26 cellular contexts compared by ENCODE assay signal in the genomic region with DNA sequence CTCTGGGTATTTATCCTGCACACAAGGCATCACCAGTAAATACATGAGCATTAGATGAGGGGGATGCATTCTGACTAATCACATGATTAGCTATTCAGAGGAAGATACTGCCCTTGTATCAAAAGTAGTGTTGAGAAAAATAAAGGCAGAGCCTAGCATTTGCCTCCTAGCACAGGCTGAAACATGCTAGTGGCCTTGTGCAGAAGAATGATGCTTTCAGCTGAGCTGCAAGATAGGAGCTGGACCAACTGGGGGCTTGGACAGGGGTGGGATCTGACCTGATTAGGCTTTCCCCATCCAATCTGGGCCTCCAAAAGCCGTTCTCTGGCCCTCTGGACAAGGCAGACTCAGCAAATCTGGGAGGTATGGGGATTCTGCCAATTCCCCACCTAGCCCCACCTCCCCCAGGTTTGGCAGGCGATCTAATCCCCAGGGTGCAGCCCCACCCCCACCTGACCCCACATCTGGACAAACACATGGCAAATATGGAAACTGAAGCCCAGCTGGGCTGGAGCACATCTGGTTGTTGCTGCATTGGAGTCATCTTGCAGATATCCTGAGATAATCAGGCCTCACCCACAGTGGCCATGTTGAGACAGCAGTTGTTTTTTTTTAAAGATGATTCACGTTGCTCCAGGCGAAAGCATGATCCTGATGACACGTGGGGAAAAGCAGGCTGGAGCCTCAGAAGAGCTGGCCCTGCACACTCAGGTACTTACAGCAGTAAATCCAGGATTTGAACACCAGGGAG. TPM values are rescaled to one million over a fixed set of nuclear protein-coding genes. Genes with fewer than 3 reads are reported as not detected.
DNase-seq lines count a peak whose midpoint lies in the region; ATAC-seq and TF ChIP-seq lines count a peak whose summit lies in the region.
"Had no signal": no experiment of that assay in that cellular context is flagged by ENCODE, and none has a peak within 500 bp of the region (broad histone marks: within the 10 kb centered on the region; RNA-seq: fewer than 3 reads in every experiment).

No MANE protein-coding gene starts in this region.

- no peak overlapping the region for H2AK5ac ChIP-seq in trophoblast cell (ENCODE audit: low read length)

- H3K9ac ChIP-seq in GM23248 (no peak overlapping the region), PC-3 (ENCODE audit: low read length) (no peak overlapping the region), trophoblast cell (ENCODE audit: low read length) (no peak overlapping the region), colonic mucosa (ENCODE audit: low read depth in 2 of 2, low read length in 2 of 2) (no peak overlapping the region)

- in situ Hi-C loops in GM23248 (cut with MboI) = no loop called here

- H3K27me3 ChIP-seq in GM23248 (replicated peaks; ENCODE audit: insufficient read depth) (no peaks in the 10 kb centered on the region), PC-3 (ENCODE audit: low read length) (no peaks in the 10 kb centered on the region), trophoblast cell (ENCODE audit: insufficient read depth, low read length) (no peaks in the 10 kb centered on the region), colonic mucosa (no peaks in the 10 kb centered on the region), thyroid gland (no peaks in the 10 kb centered on the region)
- H3K27me3 ChIP-seq: BE2C, pancreas, right lobe of liver, transverse colon had no signal

- 24 to 26% methylated on average over 5 of the region's 5 CpGs for WGBS in GM23248 (ENCODE audit: low coverage in 1 of 2, low lambda C conversion rate in 2 of 2, missing lambda C conversion rate in 2 of 2), 2 experiments
- no CpG with 5 or more reads among the region's 5 CpGs for WGBS in trophoblast cell (ENCODE audit: extremely low coverage, insufficient coverage, insufficient read length)
- WGBS in thyroid gland, 2 donors = 56 to 74% methylated on average over 3 to 5 of the region's 5 CpGs

- no peak overlapping the region for H3K18ac ChIP-seq in trophoblast cell (ENCODE audit: low read length)

- H2BK12ac ChIP-seq in trophoblast cell (ENCODE audit: low read length) = no peak overlapping the region

- H3K79me1 ChIP-seq in trophoblast cell (ENCODE audit: low read length) = no peaks in the 10 kb centered on the region

- CTCF ChIA-PET in PC-3 (lab: Charles Lee) = no interaction called here

- no peak overlapping the region for H3K14ac ChIP-seq in trophoblast cell (ENCODE audit: low read length)

- no peaks in the 10 kb centered on the region for H3K9me2 ChIP-seq in GM23248 (ENCODE audit: insufficient read depth)
- no peaks in the 10 kb centered on the region for H3K9me2 ChIP-seq in PC-3 (replicated peaks; ENCODE audit: low read length)

- H3K4me3 ChIP-seq in GM23248 (no peak overlapping the region), PC-3 (ENCODE audit: low read length) (no peak overlapping the region), trophoblast cell (ENCODE audit: low read depth, low read length) (no peak overlapping the region), colonic mucosa (no peak overlapping the region), thyroid gland (replicated peaks in 1 of 3) (no peak overlapping the region)
- H3K4me3 ChIP-seq: pancreas, right lobe of liver, transverse colon had no signal

- H3F3A ChIP-seq in GM23248 (ENCODE audit: insufficient read depth) = no peaks in the 10 kb centered on the region
- no peaks in the 10 kb centered on the region for H3F3A ChIP-seq in PC-3 (ENCODE audit: low read length, unreplicated experiment)

- H4K91ac ChIP-seq in trophoblast cell (ENCODE audit: low read depth, low read length) = no peak overlapping the region

- POLR2A ChIA-PET in PC-3 (lab: Charles Lee; ENCODE audit: unreplicated experiment) = no interaction called here

- H3K23ac ChIP-seq in trophoblast cell (ENCODE audit: low read length) = no peak overlapping the region

- no peak for TF ChIP-seq POLR2A in thyroid gland (IDR thresholded peaks at IDR 0.05)

- H3K4me2 ChIP-seq in GM23248 (ENCODE audit: unreplicated experiment) = no peak overlapping the region
- no peak overlapping the region for H3K4me2 ChIP-seq in PC-3 (ENCODE audit: low read length)
- no peak overlapping the region for H3K4me2 ChIP-seq in trophoblast cell (ENCODE audit: low read length)

- no peak overlapping the region for H2BK5ac ChIP-seq in trophoblast cell (ENCODE audit: low read depth, low read length, poor library complexity)

- BruUV-seq in PC-3 (replicated peaks; lab: Mats Ljungman, UMichigan) = no TSS peak

- H3K9me3 ChIP-seq in GM23248 (ENCODE audit: low read depth) (no peaks in the 10 kb centered on the region), PC-3 (ENCODE audit: low read length) (no peaks in the 10 kb centered on the region), trophoblast cell (ENCODE audit: insufficient read depth, low read depth, low read length) (peaks cover 4% of the 10 kb centered on the region), colonic mucosa (no peaks in the 10 kb centered on the region), thyroid gland (no peaks in the 10 kb centered on the region)
- H3K9me3 ChIP-seq: BE2C, Caco-2, pancreas, right lobe of liver, transverse colon had no signal

- H3K4ac ChIP-seq in trophoblast cell (ENCODE audit: low read depth, low read length) = no peak overlapping the region

- H2AFZ ChIP-seq in GM23248 (no peak overlapping the region), PC-3 (ENCODE audit: low read length) (no peak overlapping the region), trophoblast cell (ENCODE audit: insufficient read depth, low read length, poor library complexity) (no peak overlapping the region)

- DNase-seq in GM23248 = peak; percentile 9
- DNase-seq in PC-3 = peak; percentile 12
- DNase-seq in epithelial cell of prostate (ENCODE audit: low read depth, low spot score) = peak; percentile 63
- peak; percentile 76 to 82 for DNase-seq in trophoblast cell
- no peak for DNase-seq in colonic mucosa
- no peak for DNase-seq in thyroid gland
- DNase-seq: activated CD4-positive, alpha-beta T cell treated with anti-CD3 and anti-CD28 coated beads for 48 hours; activated CD8-positive, alpha-beta memory T cell treated with anti-CD3 and anti-CD28 coated beads, Interleukin-2, amount 50 U/mL, for 4 hours; activated gamma-delta T cell; amygdala; BE2C; Caco-2; hypothalamus; mesendoderm; MM.1S; naive thymus-derived CD8-positive, alpha-beta T cell; NCI-H1694 treated with DMSO at 0.1 percent for 48 hours; NCI-H345; pancreas; right lobe of liver; stimulated activated CD4-positive, alpha-beta T cell treated with anti-CD3 and anti-CD28 coated beads, Interleukin-1b, Interleukin-23, amount 100 ng/mL, for 48 hours; stimulated activated naive CD4-positive, alpha-beta T cell treated with Interleukin-2 at 50 U/mL for 16 hours; SW 1271; transverse colon had no signal

- ATAC-seq in PC-3 = no peak
- no peak for ATAC-seq in GM18870 (IDR thresholded peaks at IDR 0.05; ENCODE audit: unreplicated experiment)
- no peak for ATAC-seq in GM18517 (IDR thresholded peaks at IDR 0.05; ENCODE audit: unreplicated experiment)
- ATAC-seq: naive thymus-derived CD8-positive, alpha-beta T cell; pancreas; right lobe of liver had no signal

- H3K4me1 ChIP-seq in GM23248 (ENCODE audit: insufficient read depth) (no peaks in the 10 kb centered on the region), PC-3 (ENCODE audit: insufficient read depth, low read length) (peaks cover 10% of the 10 kb centered on the region), trophoblast cell (ENCODE audit: control insufficient read depth in 1 of 2, insufficient read depth in 2 of 2, low read length in 2 of 2) (peaks cover 0 to 2% of the 10 kb centered on the region in 2 experiments), colonic mucosa (no peaks in the 10 kb centered on the region), thyroid gland (peaks cover 0 to under 1% of the 10 kb centered on the region in 2 donors)
- H3K4me1 ChIP-seq: BE2C had no signal

- no peak overlapping the region for H4K8ac ChIP-seq in trophoblast cell (ENCODE audit: low read depth, low read length)

- H3K79me2 ChIP-seq in GM23248 (ENCODE audit: insufficient read depth) (peaks cover 34% of the 10 kb centered on the region), PC-3 (ENCODE audit: low read length) (peaks cover 29% of the 10 kb centered on the region), trophoblast cell (ENCODE audit: control insufficient read depth, insufficient read depth, low read length, poor library complexity) (no peaks in the 10 kb centered on the region)

- intact Hi-C loops in PC-3 (cut with micrococcal nuclease) (no loop called here), colonic mucosa (cut with DNase I) (no loop called here), thyroid gland (cut with DNase I) (no loop called here)

- H3K27ac ChIP-seq in GM23248 (no peak overlapping the region), PC-3 (ENCODE audit: low read length) (no peak overlapping the region), epithelial cell of prostate (peak overlapping the region; percentile 34), trophoblast cell (ENCODE audit: low read depth, low read length) (no peak overlapping the region), colonic mucosa (no peak overlapping the region), thyroid gland (no peak overlapping the region)
- H3K27ac ChIP-seq: pancreas, right lobe of liver, transverse colon had no signal

- H2BK120ac ChIP-seq in trophoblast cell (ENCODE audit: insufficient read depth, low read length, poor library complexity) = no peak overlapping the region

- TF ChIP-seq CTCF in PC-3 (conservative IDR thresholded peaks at IDR 0.05; ENCODE audit: low read depth, low read length) = no peak
- TF ChIP-seq CTCF in colonic mucosa (IDR thresholded peaks at IDR 0.05) = no peak
- TF ChIP-seq CTCF in thyroid gland (IDR thresholded peaks at IDR 0.05) = no peak

- no peak overlapping the region for H4K12ac ChIP-seq in trophoblast cell (ENCODE audit: low read depth, low read length)

- H3K36me3 ChIP-seq in GM23248 (ENCODE audit: low read depth) (no peaks in the 10 kb centered on the region), PC-3 (ENCODE audit: low read depth, low read length) (0 out of 2 replicates have a peak, but pooled peaks cover 5% of the 10 kb centered on the region), trophoblast cell (ENCODE audit: control insufficient read depth in 1 of 2, insufficient read depth in 2 of 2, low read length in 2 of 2) (peaks cover 9 to 16% of the 10 kb centered on the region in 2 experiments), colonic mucosa (no peaks in the 10 kb centered on the region), thyroid gland (no peaks in the 10 kb centered on the region)
- H3K36me3 ChIP-seq: BE2C, pancreas, right lobe of liver, transverse colon had no signal

- H4K20me1 ChIP-seq in GM23248 (ENCODE audit: insufficient read depth) (no peaks in the 10 kb centered on the region), PC-3 (ENCODE audit: low read length) (no peaks in the 10 kb centered on the region)

RNA-seq across cellular contexts. Expression of gene MISFA, which starts 4.4 kb away (rescaled TPM):
- total RNA-seq in GM23248 (2014; rRNA removed; shearing (Covaris generic)) = not detected in 2 replicates
- 1.8 and 2.1 TPM in 2 replicates for polyA plus RNA-seq in GM23248 (2016; fragmentation: Nextera tagmentation; extraction: Ambion mirVana)
- total RNA-seq in PC-3 (2014; rRNA removed) (0.36 TPM in 1 of 2 replicates, not detected in the other), colonic mucosa (1 to 10 TPM; 1.8 to 2.5 TPM), thyroid gland (1 to 10 TPM in 3 of 4 donors, not detected in 1; 1.3 to 5.7 (median 4.4) TPM)
- polyA plus RNA-seq in trophoblast cell (2013) = 2.4 and 3.0 TPM in 2 replicates

RNA-seq across cellular contexts. Expression of gene UEVLD, which starts 6.6 kb away (rescaled TPM):
- 38.8 and 42.0 TPM in 2 replicates for total RNA-seq in GM23248 (2014; rRNA removed; shearing (Covaris generic))
- polyA plus RNA-seq in GM23248 (2016; fragmentation: Nextera tagmentation; extraction: Ambion mirVana) = 20.9 and 21.9 TPM in 2 replicates
- total RNA-seq in PC-3 (2014; rRNA removed) (15.6 and 22.2 TPM in 2 replicates), colonic mucosa (10 to 100 TPM; 29.2 to 46.6 TPM), thyroid gland (10 to 100 TPM; 19.5 to 37.9 (median 35.4) TPM)
- 11.3 and 11.6 TPM in 2 replicates for polyA plus RNA-seq in trophoblast cell (2013)

RNA-seq across cellular contexts. Expression of gene SPTY2D1, which starts 39.0 kb away (rescaled TPM):
- 15.4 and 18.7 TPM in 2 replicates for total RNA-seq in GM23248 (2014; rRNA removed; shearing (Covaris generic))
- polyA plus RNA-seq in GM23248 (2016; fragmentation: Nextera tagmentation; extraction: Ambion mirVana) = 12.3 TPM in 2 replicates
- total RNA-seq in PC-3 (2014; rRNA removed) (15.6 and 16.6 TPM in 2 replicates), colonic mucosa (10 to 100 TPM; 21.9 to 22.6 TPM), thyroid gland (10 to 100 TPM; 18.1 to 26.9 (median 24.9) TPM)
- 34.7 TPM in 2 replicates for polyA plus RNA-seq in trophoblast cell (2013)

Comparison
In these comparisons a context has a peak if more than half of its experiments do, and no peak if none do; other contexts are left out.
1. DNase-seq: peak in GM23248 (single experiment), PC-3 (single experiment), epithelial cell of prostate (single experiment) and trophoblast cell (2 of 2); none in colonic mucosa (single experiment) and thyroid gland (0 of 2).